8 cellular contexts compared by ENCODE assay signal in genomic region chr1:211381481-211382181, GRCh38. TPM values are rescaled to one million over a fixed set of nuclear protein-coding genes. Genes with fewer than 3 reads are reported as not detected.
DNase-seq lines count a peak whose midpoint lies in the region; ATAC-seq, FAIRE-seq and TF ChIP-seq lines count a peak whose summit lies in the region.

No MANE protein-coding gene starts in this region.

- H3K27ac ChIP-seq in cardiac muscle cell: no peak overlapping the region
- H3K27ac ChIP-seq in thoracic aorta: peak overlapping the region in 1 of 2 donors; percentile 94

- no peaks in the 10 kb centered on the region for H3K9me3 ChIP-seq in cardiac muscle cell (ENCODE audit: low read depth)
- no peaks in the 10 kb centered on the region for H3K9me3 ChIP-seq in thoracic aorta

- H3K4me1 ChIP-seq in cardiac muscle cell (ENCODE audit: low read depth) (peaks cover 6% of the 10 kb centered on the region), thoracic aorta (ENCODE audit: control insufficient read depth in 1 of 2, low read depth in 2 of 2) (peaks cover 9 to 13% of the 10 kb centered on the region in 2 donors)

- no peak for TF ChIP-seq CTCF in cardiac muscle cell (IDR thresholded peaks at IDR 0.05; ENCODE audit: low read depth, low read length)
- TF ChIP-seq CTCF in thoracic aorta (IDR thresholded peaks at IDR 0.05): no peak

- FAIRE-seq in TTC549 (lab: Jason Lieb, UNC): peak; percentile 57
- FAIRE-seq in islet of Langerhans (lab: Jason Lieb, UNC): peak; percentile 61

- intact Hi-C loops in Right ventricle myocardium superior (cut with DNase I): no loop called here

- H3K27me3 ChIP-seq in cardiac muscle cell (no peaks in the 10 kb centered on the region), thoracic aorta (replicated peaks; ENCODE audit: insufficient read depth) (no peaks in the 10 kb centered on the region)

- peak overlapping the region; percentile 60 for H3K4me3 ChIP-seq in cardiac muscle cell
- peak overlapping the region; percentile 85 for H3K4me3 ChIP-seq in thoracic aorta

- no peaks in the 10 kb centered on the region for H3K36me3 ChIP-seq in cardiac muscle cell
- H3K36me3 ChIP-seq in thoracic aorta: no peaks in the 10 kb centered on the region

- DNase-seq in cardiac muscle cell (ENCODE audit: low read depth in 1 of 2, low spot score in 1 of 2) (no peak), Right ventricle myocardium superior (no peak), thoracic aorta (ENCODE audit: low spot score) (no peak), glomerular visceral epithelial cell (ENCODE audit: extremely low spot score) (no peak), NCI-H2227 (lab: John Stamatoyannopoulos, UW; ENCODE audit: unreplicated experiment) (no peak), NCI-H146 (lab: John Stamatoyannopoulos, UW) (no peak)

- ATAC-seq in Right ventricle myocardium superior (ENCODE audit: poor library complexity) (no peak), thoracic aorta (ENCODE audit: insufficient number of reproducible peaks, low FRiP score, low read depth) (no peak)

RNA-seq across cellular contexts. Expression of gene TRAF5, which starts 55.0 kb away (rescaled TPM):
- total RNA-seq in cardiac muscle cell (2.8 and 8.7 TPM in 2 replicates), Right ventricle myocardium superior (1.5 TPM), thoracic aorta (10 to 100 TPM; 55.8 to 62.7 TPM)
- polyA plus RNA-seq in cardiac muscle cell: 3.9 and 8.0 TPM in 2 replicates
